Comparison of ENCODE assay signal across 12 cellular contexts in genomic region chr2:237879058-237879430, GRCh38. TPM values are rescaled to one million over a fixed set of nuclear protein-coding genes. Genes with fewer than 3 reads are reported as not detected.
A peak's percentile ranks its signal among the peaks of the same experiment; 100 is the strongest.
DNase-seq lines count a peak whose midpoint lies in the region; TF ChIP-seq lines count a peak whose summit lies in the region.
"Had no signal": no experiment of that assay in that cellular context is flagged by ENCODE, and none has a peak within 500 bp of the region (broad histone marks: within the 10 kb centered on the region; RNA-seq: fewer than 3 reads in every experiment).

No MANE protein-coding gene starts in this region.

- in situ Hi-C loops in G401 (cut with HindIII; ENCODE audit: low sequenced_read_pairs) (no loop called here), KBM-7 (cut with MboI; ENCODE audit: low pct_unique_long_range_greater_than_20kb, low sequenced_read_pairs) (no loop called here)

- no peaks in the 10 kb centered on the region for H3K9me3 Mint-ChIP-seq in activated CD4-positive, alpha-beta T cell treated with anti-CD3 and anti-CD28 coated beads, Interleukin-2, amount 10 ng/mL, durations not matched to agents 24 days and 14 days
- H3K9me3 Mint-ChIP-seq: naive B cell had no signal

- intact Hi-C loops in posterior vena cava (cut with DNase I), result no loop called here
- intact Hi-C loops in activated CD4-positive, alpha-beta T cell treated with anti-CD3 and anti-CD28 coated beads, Interleukin-2, amount 10 ng/mL, durations not matched to agents 24 days and 14 days (cut with micrococcal nuclease), result no loop called here

- no peaks in the 10 kb centered on the region for H3K36me3 Mint-ChIP-seq in activated CD4-positive, alpha-beta T cell treated with anti-CD3 and anti-CD28 coated beads, Interleukin-2, amount 10 ng/mL, durations not matched to agents 24 days and 14 days (ENCODE audit: low read depth)
- H3K36me3 Mint-ChIP-seq: naive B cell had no signal

- TF ChIP-seq CTCF in choroid plexus epithelial cell (conservative IDR thresholded peaks at IDR 0.05; ENCODE audit: low read depth, low read length), result no peak

- H3K4me3 ChIP-seq in choroid plexus epithelial cell (ENCODE audit: low read depth, low read length), result no peak overlapping the region

- H3K27me3 Mint-ChIP-seq in activated CD4-positive, alpha-beta T cell treated with anti-CD3 and anti-CD28 coated beads, Interleukin-2, amount 10 ng/mL, durations not matched to agents 24 days and 14 days, result no peaks in the 10 kb centered on the region

- H3K27ac Mint-ChIP-seq in activated CD4-positive, alpha-beta T cell treated with anti-CD3 and anti-CD28 coated beads, Interleukin-2, amount 10 ng/mL, durations not matched to agents 24 days and 14 days, result no peak overlapping the region
- H3K27ac Mint-ChIP-seq: naive B cell had no signal

- peak; percentile 36 for DNase-seq in G401 (ENCODE audit: low spot score)
- DNase-seq in NCI-H2081 (lab: John Stamatoyannopoulos, UW), result peak; percentile 73 to 84
- DNase-seq in choroid plexus epithelial cell (ENCODE audit: low read depth), result peak; percentile 66
- DNase-seq in posterior vena cava (ENCODE audit: low spot score), result peak; percentile 22
- no peak for DNase-seq in activated CD4-positive, alpha-beta T cell treated with anti-CD3 and anti-CD28 coated beads for 4 hours
- no peak for DNase-seq in 8988T
- DNase-seq in KBM-7, result no peak
- no peak for DNase-seq in activated CD4-positive, alpha-beta T cell treated with anti-CD3 and anti-CD28 coated beads, Interleukin-2, amount 10 ng/mL, durations not matched to agents 24 days and 14 days
- DNase-seq: Calu3; naive B cell; NCI-H2029; stimulated activated naive CD4-positive, alpha-beta T cell treated with Interleukin-2 at 50 U/mL for 16 hours had no signal

- H3K4me1 Mint-ChIP-seq in activated CD4-positive, alpha-beta T cell treated with anti-CD3 and anti-CD28 coated beads, Interleukin-2, amount 10 ng/mL, durations not matched to agents 24 days and 14 days, result peaks cover 2% of the 10 kb centered on the region

- H3K4me3 Mint-ChIP-seq in activated CD4-positive, alpha-beta T cell treated with anti-CD3 and anti-CD28 coated beads, Interleukin-2, amount 10 ng/mL, durations not matched to agents 24 days and 14 days, result no peak overlapping the region

RNA-seq across cellular contexts. Expression of gene RAMP1, which starts 19.6 kb away (rescaled TPM):
- not detected in 2 replicates for total RNA-seq in G401 (2014; rRNA removed; shearing (Covaris generic))
- total RNA-seq in posterior vena cava, result 100 to 1,000 TPM; 114 to 116 TPM
- 17.6 TPM in 2 replicates for total RNA-seq in activated CD4-positive, alpha-beta T cell treated with anti-CD3 and anti-CD28 coated beads, Interleukin-2, amount 10 ng/mL, durations not matched to agents 24 days and 14 days

Comparison
In these comparisons a context has a peak if more than half of its experiments do, and no peak if none do; other contexts are left out.
1. DNase-seq: peak in G401 (single experiment), NCI-H2081 (2 of 2), choroid plexus epithelial cell (single experiment) and posterior vena cava (single experiment); none in activated CD4-positive, alpha-beta T cell treated with anti-CD3 and anti-CD28 coated beads for 4 hours (0 of 2), 8988T (single experiment), KBM-7 (single experiment) and activated CD4-positive, alpha-beta T cell treated with anti-CD3 and anti-CD28 coated beads, Interleukin-2, amount 10 ng/mL, durations not matched to agents 24 days and 14 days (single experiment).
2. RNA of gene RAMP1, which starts 19.6 kb away (total RNA-seq): 114 to 116 TPM in posterior vena cava and 17.6 TPM in activated CD4-positive, alpha-beta T cell treated with anti-CD3 and anti-CD28 coated beads, Interleukin-2, amount 10 ng/mL, durations not matched to agents 24 days and 14 days; not detected in G401; every median in the first group is over 10 times any median in the second.